ENCODE assay signal across 14 cellular contexts in the genomic region with DNA sequence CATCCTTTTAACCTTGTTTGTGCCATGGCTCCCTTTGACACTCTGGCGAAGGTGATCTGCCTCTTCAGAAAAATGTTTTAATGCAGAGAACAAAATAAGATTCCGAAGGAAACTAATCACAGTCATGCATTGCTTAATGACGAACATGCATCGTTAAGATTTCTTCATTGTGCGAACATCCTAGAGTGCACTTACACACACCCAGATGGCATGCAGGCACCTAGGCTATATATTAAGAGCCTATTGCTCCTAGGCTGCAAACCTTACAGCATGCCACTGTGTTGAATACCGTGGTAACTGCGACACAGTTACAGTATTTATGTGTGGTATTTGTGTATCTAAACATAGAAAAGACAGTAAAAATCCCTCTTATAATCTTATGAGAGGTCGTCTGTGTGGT. TPM values are rescaled to one million over a fixed set of nuclear protein-coding genes. Genes with fewer than 3 reads are reported as not detected.
A peak's percentile ranks its signal among the peaks of the same experiment; 100 is the strongest.
DNase-seq lines count a peak whose midpoint lies in the region; ATAC-seq and TF ChIP-seq lines count a peak whose summit lies in the region.
"Had no signal": no experiment of that assay in that cellular context is flagged by ENCODE, and none has a peak within 500 bp of the region (broad histone marks: within the 10 kb centered on the region; RNA-seq: fewer than 3 reads in every experiment).

No MANE protein-coding gene starts in this region.

- 86% methylated on average over 8 of the region's 8 CpGs for WGBS in suprapubic skin

- peak; percentile 34 for DNase-seq in DMS79 (lab: John Stamatoyannopoulos, UW)
- DNase-seq in NCI-H69 (lab: John Stamatoyannopoulos, UW): peak; percentile 6
- peak; percentile 2 for DNase-seq in posterior vena cava (ENCODE audit: low spot score)
- DNase-seq in upper lobe of right lung: no peak
- DNase-seq in suprapubic skin (ENCODE audit: low spot score in 2 of 2): no peak
- DNase-seq: ACHN; CD4-positive, CD25-positive, alpha-beta regulatory T cell; DMS53; H7 had no signal

- H3K36me3 ChIP-seq in upper lobe of right lung (no peaks in the 10 kb centered on the region), suprapubic skin (no peaks in the 10 kb centered on the region)

- H3K9me3 ChIP-seq in upper lobe of right lung: no peaks in the 10 kb centered on the region
- H3K9me3 ChIP-seq in suprapubic skin: no peaks in the 10 kb centered on the region

- H3K27ac ChIP-seq in VCaP: peak overlapping the region; percentile 94; the same call in 1 of the 2 replicates
- no peak overlapping the region for H3K27ac ChIP-seq in upper lobe of right lung
- no peak overlapping the region for H3K27ac ChIP-seq in suprapubic skin
- H3K27ac ChIP-seq: BLaER1 treated with 17β-estradiol and CSF1 and Interleukin-3, amounts not matched to agents 10 nM and 100 nM had no signal

- H3K4me1 ChIP-seq in upper lobe of right lung (peaks cover 36% of the 10 kb centered on the region), suprapubic skin (peaks cover 57% of the 10 kb centered on the region)

- TF ChIP-seq CTCF in VCaP (conservative IDR thresholded peaks at IDR 0.05) (no peak), upper lobe of right lung (IDR thresholded peaks at IDR 0.05) (no peak), suprapubic skin (IDR thresholded peaks at IDR 0.05) (no peak)

- TF ChIP-seq EP300 in suprapubic skin (IDR thresholded peaks at IDR 0.05): no peak

- no peak for TF ChIP-seq POLR2A in suprapubic skin (IDR thresholded peaks at IDR 0.05)

- ATAC-seq in GM18519 (IDR thresholded peaks at IDR 0.05; ENCODE audit: low FRiP score, unreplicated experiment) (no peak), upper lobe of right lung (no peak)
- ATAC-seq: GM12878, GM23338 had no signal

- no peaks in the 10 kb centered on the region for H3K27me3 ChIP-seq in upper lobe of right lung
- no peaks in the 10 kb centered on the region for H3K27me3 ChIP-seq in suprapubic skin
- H3K27me3 ChIP-seq: BLaER1 treated with 17β-estradiol and CSF1 and Interleukin-3, amounts not matched to agents 10 nM and 100 nM had no signal

- intact Hi-C loops in posterior vena cava (cut with DNase I): loop anchor here in 1 of 2 donors (10.0 kb wide), 1 partner anchor 60 kb away; no protein-coding TSS in a partner anchor
- intact Hi-C loops in upper lobe of right lung (cut with DNase I): no loop called here

- H3K4me3 ChIP-seq in upper lobe of right lung (no peak overlapping the region), suprapubic skin (no peak overlapping the region)
- H3K4me3 ChIP-seq: BLaER1 treated with 17β-estradiol and CSF1 and Interleukin-3, amounts not matched to agents 10 nM and 100 nM; GM12878; GM23338 had no signal

RNA-seq across cellular contexts. Expression of gene ASAP2, which starts 8.3 kb away (rescaled TPM):
- total RNA-seq in posterior vena cava: 10 to 100 TPM; 28.1 to 31.3 TPM
- total RNA-seq in upper lobe of right lung: 30.9 TPM
- 10 to 100 TPM; 22.0 to 54.6 (median 30.0) TPM for total RNA-seq in suprapubic skin

Comparison
In these comparisons a context has a peak if more than half of its experiments do, and no peak if none do; other contexts are left out.
1. DNase-seq: peak in DMS79 (single experiment), NCI-H69 (single experiment) and posterior vena cava (single experiment); none in upper lobe of right lung (single experiment) and suprapubic skin (0 of 2).